Comparison of ENCODE assay signal across 1 cellular context in genomic region chr2:101731221-101732054, GRCh38.
TF ChIP-seq lines count a peak whose summit lies in the region.

No MANE protein-coding gene starts in this region.

TF ChIP-seq in HepG2, 621 proteins besides CTCF, POLR2A, EP300 and RAD21 (continued from another document and continues in another):
- no peak for TF ChIP-seq GABPA (IDR thresholded peaks at IDR 0.05; ENCODE audit: low read depth, low read length)
- 0 out of 2 replicates have a peak, but pooled peaks have one; percentile 24 for TF ChIP-seq GABPA (CRISPR knock-in tag; IDR thresholded peaks at IDR 0.05; ENCODE audit: low read depth)
- TF ChIP-seq E2F2 (CRISPR knock-in tag; IDR thresholded peaks at IDR 0.05; ENCODE audit: borderline replicate concordance), result no peak
- TF ChIP-seq ZNF790 (CRISPR knock-in tag; IDR thresholded peaks at IDR 0.05; ENCODE audit: borderline replicate concordance), result no peak
- peak; percentile 87 for TF ChIP-seq CEBPG (CRISPR knock-in tag; IDR thresholded peaks at IDR 0.05)
- peak; percentile 44; the same call in 1 of the 2 replicates for TF ChIP-seq ZHX1 (CRISPR knock-in tag; IDR thresholded peaks at IDR 0.05; ENCODE audit: low read depth)
- peak; percentile 62 for TF ChIP-seq HNF1B (CRISPR knock-in tag; IDR thresholded peaks at IDR 0.05)
- no peak for TF ChIP-seq ZNF772 (CRISPR knock-in tag; IDR thresholded peaks at IDR 0.05)
- TF ChIP-seq ATF5 (CRISPR knock-in tag; IDR thresholded peaks at IDR 0.05; ENCODE audit: low read depth), result no peak
- TF ChIP-seq PRPF4 (IDR thresholded peaks at IDR 0.05; ENCODE audit: low read depth, low read length, poor library complexity, severe bottlenecking), result no peak
- TF ChIP-seq REL (CRISPR knock-in tag; conservative IDR thresholded peaks at IDR 0.05), result no peak
- TF ChIP-seq SUZ12 (IDR thresholded peaks at IDR 0.05; ENCODE audit: low read depth, low read length), result no peak
- TF ChIP-seq HNRNPLL (IDR thresholded peaks at IDR 0.05; ENCODE audit: low read depth, low read length, poor library complexity, severe bottlenecking), result no peak
- no peak for TF ChIP-seq KIAA2018 (CRISPR knock-in tag; IDR thresholded peaks at IDR 0.05; ENCODE audit: borderline replicate concordance)
- no peak for TF ChIP-seq REXO4 (CRISPR knock-in tag; IDR thresholded peaks at IDR 0.05; ENCODE audit: borderline replicate concordance)
- TF ChIP-seq SIN3B (IDR thresholded peaks at IDR 0.05; ENCODE audit: low read length), result no peak
- TF ChIP-seq MBNL3 (CRISPR knock-in tag; conservative IDR thresholded peaks at IDR 0.05), result no peak
- no peak for TF ChIP-seq ATM (IDR thresholded peaks at IDR 0.05; ENCODE audit: borderline replicate concordance)
- peak; percentile 83; the same call in 1 of the 2 replicates for TF ChIP-seq ZBTB7B (CRISPR knock-in tag; IDR thresholded peaks at IDR 0.05)
- TF ChIP-seq SAFB2 (CRISPR knock-in tag; IDR thresholded peaks at IDR 0.05; ENCODE audit: borderline replicate concordance, low read depth), result no peak
- peak; percentile 76; the same call in 1 of the 2 replicates for TF ChIP-seq GFI1 (CRISPR knock-in tag; IDR thresholded peaks at IDR 0.05; ENCODE audit: borderline replicate concordance)
- peak; percentile 87 for TF ChIP-seq FOXP4 (CRISPR knock-in tag; IDR thresholded peaks at IDR 0.05)
- no peak for TF ChIP-seq ZNF710 (CRISPR knock-in tag; IDR thresholded peaks at IDR 0.05; ENCODE audit: borderline replicate concordance)
- no peak for TF ChIP-seq ZNF260 (CRISPR knock-in tag; IDR thresholded peaks at IDR 0.05; ENCODE audit: borderline replicate concordance, low read depth)
- 0 out of 2 replicates have a peak, but pooled peaks have one; percentile 18 for TF ChIP-seq HHEX (CRISPR knock-in tag; IDR thresholded peaks at IDR 0.05)
- TF ChIP-seq SP2 (CRISPR knock-in tag; IDR thresholded peaks at IDR 0.05), result no peak
- TF ChIP-seq DNMT3B (CRISPR knock-in tag; conservative IDR thresholded peaks at IDR 0.05), result peak; percentile 59; the same call in 1 of the 2 replicates
- TF ChIP-seq ARNT2 (CRISPR knock-in tag; IDR thresholded peaks at IDR 0.05; ENCODE audit: low read depth), result no peak
- TF ChIP-seq TRIM22 (IDR thresholded peaks at IDR 0.05), result no peak
- TF ChIP-seq GATAD2A (CRISPR knock-in tag; IDR thresholded peaks at IDR 0.05), result peak; percentile 94
- no peak for TF ChIP-seq MXD4 (CRISPR knock-in tag; IDR thresholded peaks at IDR 0.05)
- TF ChIP-seq EHMT2 (IDR thresholded peaks at IDR 0.05; ENCODE audit: borderline replicate concordance, low read depth, low read length), result peak; percentile 72; the same call in 1 of the 2 replicates
- no peak for TF ChIP-seq CCAR2 (optimal IDR thresholded peaks at IDR 0.05; ENCODE audit: low read depth, low read length)
- no peak for TF ChIP-seq MTERF4 (CRISPR knock-in tag; IDR thresholded peaks at IDR 0.05)
- no peak for TF ChIP-seq NR3C1 (CRISPR knock-in tag; IDR thresholded peaks at IDR 0.05)
- TF ChIP-seq ZBTB7A (CRISPR knock-in tag; IDR thresholded peaks at IDR 0.05), result no peak; the same call in 1 of the 2 replicates
- no peak for TF ChIP-seq PRMT3 (CRISPR knock-in tag; IDR thresholded peaks at IDR 0.05; ENCODE audit: borderline replicate concordance, low read depth)
- TF ChIP-seq ZNF788 (CRISPR knock-in tag; IDR thresholded peaks at IDR 0.05; ENCODE audit: borderline replicate concordance), result peak; percentile 35; the same call in 1 of the 2 replicates
- no peak for TF ChIP-seq TOE1 (CRISPR knock-in tag; IDR thresholded peaks at IDR 0.05)
